10 cellular contexts compared by ENCODE assay signal in genomic region chr15:67433495-67434099, GRCh38.
A peak's percentile ranks its signal among the peaks of the same experiment; 100 is the strongest.
DNase-seq lines count a peak whose midpoint lies in the region; ATAC-seq and TF ChIP-seq lines count a peak whose summit lies in the region.
"Had no signal": no experiment of that assay in that cellular context is flagged by ENCODE, and none has a peak within 500 bp of the region (broad histone marks: within the 10 kb centered on the region; RNA-seq: fewer than 3 reads in every experiment).

No MANE protein-coding gene starts in this region.

- in situ Hi-C loops in Caki2 (cut with HindIII; ENCODE audit: low pct_unique_long_range_greater_than_20kb, low sequenced_read_pairs) (no loop called here), SK-MEL-5 (cut with HindIII; ENCODE audit: low pct_unique_long_range_greater_than_20kb, low sequenced_read_pairs) (no loop called here)

- intact Hi-C loops in dorsolateral prefrontal cortex (cut with DNase I), result no loop called here

- no peaks in the 10 kb centered on the region for H3K9me3 ChIP-seq in lung (ENCODE audit: control insufficient read depth in 2 of 2, insufficient read depth in 1 of 2, low read length in 1 of 2)
- H3K9me3 ChIP-seq in upper lobe of left lung, result no peaks in the 10 kb centered on the region
- H3K9me3 ChIP-seq: SJSA1 had no signal

- no peak for TF ChIP-seq EP300 in upper lobe of left lung (IDR thresholded peaks at IDR 0.05)

- DNase-seq in Caki2 (ENCODE audit: low read depth) (peak; percentile 44), H7 (peak; percentile 69), SK-MEL-5 (ENCODE audit: low read depth, low spot score) (peak; percentile 69), dorsolateral prefrontal cortex (no peak), lung (ENCODE audit: low spot score) (peak; percentile 50), upper lobe of left lung (peak in 1 of 2 donors; percentile 26)

- 61 to 62% methylated on average over 3 of the region's 3 CpGs for WGBS in lung, 2 donors
- 55 to 56% methylated on average over 3 of the region's 3 CpGs for WGBS in upper lobe of left lung, 2 donors

- peak; percentile 66 for ATAC-seq in lung (ENCODE audit: insufficient read depth, low FRiP score)
- ATAC-seq in upper lobe of left lung (ENCODE audit: low FRiP score in 2 of 2), result peak; percentile 81
- ATAC-seq in HG02763 (IDR thresholded peaks at IDR 0.05; ENCODE audit: unreplicated experiment), result no peak
- no peak for ATAC-seq in HG03442 (IDR thresholded peaks at IDR 0.05; ENCODE audit: unreplicated experiment)
- ATAC-seq: naive thymus-derived CD8-positive, alpha-beta T cell had no signal

- TF ChIP-seq POLR2A in upper lobe of left lung (IDR thresholded peaks at IDR 0.05), result no peak

- no peak overlapping the region for H3K27ac ChIP-seq in dorsolateral prefrontal cortex
- no peak overlapping the region for H3K27ac ChIP-seq in lung (ENCODE audit: low read depth in 1 of 2, low read length in 1 of 2)
- H3K27ac ChIP-seq in upper lobe of left lung, result no peak overlapping the region
- H3K27ac ChIP-seq: SJSA1 had no signal

- H3K27me3 ChIP-seq in H7 (ENCODE audit: control insufficient read depth, insufficient read depth, low read length) (no peaks in the 10 kb centered on the region), dorsolateral prefrontal cortex (no peaks in the 10 kb centered on the region), lung (ENCODE audit: control insufficient read depth, insufficient read depth) (no peaks in the 10 kb centered on the region), upper lobe of left lung (no peaks in the 10 kb centered on the region)
- H3K27me3 ChIP-seq: SJSA1 had no signal

- H3K4me3 ChIP-seq in H7 (ENCODE audit: insufficient read depth, low read depth, low read length) (no peak overlapping the region), dorsolateral prefrontal cortex (no peak overlapping the region), lung (no peak overlapping the region), upper lobe of left lung (no peak overlapping the region)
- H3K4me3 ChIP-seq: SJSA1 had no signal

- TF ChIP-seq CTCF in dorsolateral prefrontal cortex (IDR thresholded peaks at IDR 0.05 in 54 of 56, conservative IDR thresholded peaks at IDR 0.05 in 2 of 56; ENCODE audit: low read depth in 1 of 56, partially characterized antibody in 56 of 56), result peak in 55 of 56 donors; percentile 17 to 71 (median 57)
- peak; percentile 51 for TF ChIP-seq CTCF in lung (IDR thresholded peaks at IDR 0.05; ENCODE audit: control extremely low read depth, extremely low read depth)
- peak; percentile 43 to 78 (median 68) for TF ChIP-seq CTCF in upper lobe of left lung (IDR thresholded peaks at IDR 0.05)

- H3K4me1 ChIP-seq in lung (ENCODE audit: control insufficient read depth in 2 of 2, insufficient read depth in 2 of 2, low read length in 2 of 2), result no peaks in the 10 kb centered on the region
- no peaks in the 10 kb centered on the region for H3K4me1 ChIP-seq in upper lobe of left lung
- H3K4me1 ChIP-seq: SJSA1 had no signal

- H3K36me3 ChIP-seq in H7 (replicated peaks; ENCODE audit: control insufficient read depth, insufficient read depth, low read length) (no peaks in the 10 kb centered on the region), lung (ENCODE audit: control insufficient read depth in 2 of 2, insufficient read depth in 2 of 2, low read length in 2 of 2) (peaks cover 1 to 3% of the 10 kb centered on the region in 2 donors), upper lobe of left lung (no peaks in the 10 kb centered on the region)
- H3K36me3 ChIP-seq: SJSA1 had no signal

Comparison
In these comparisons a context has a peak if more than half of its experiments do, and no peak if none do; other contexts are left out.
1. DNase-seq: peak in Caki2 (single experiment), H7 (single experiment), SK-MEL-5 (single experiment) and lung (single experiment); none in dorsolateral prefrontal cortex (0 of 10).
2. ATAC-seq: peak in lung (single experiment) and upper lobe of left lung (2 of 2); none in HG02763 (single experiment) and HG03442 (single experiment).
3. Peak in every context shown above with its lines, with median percentiles within 50 percentile points of each other: CTCF ChIP-seq.